14 cellular contexts compared by ENCODE assay signal in genomic region chr7:47478926-47479791, GRCh38.
DNase-seq lines count a peak whose midpoint lies in the region; ATAC-seq and TF ChIP-seq lines count a peak whose summit lies in the region.
"Had no signal": no experiment of that assay in that cellular context is flagged by ENCODE, and none has a peak within 500 bp of the region (broad histone marks: within the 10 kb centered on the region; RNA-seq: fewer than 3 reads in every experiment).

No MANE protein-coding gene starts in this region.

- intact Hi-C loops in ascending aorta (cut with DNase I) (no loop called here), stomach (cut with DNase I; ENCODE audit: low total_unique reads) (no loop called here)

- H3K4me1 ChIP-seq in NT2/D1 (ENCODE audit: insufficient read depth, insufficient read length) (peaks cover 42% of the 10 kb centered on the region), ascending aorta (peaks cover 19 to 76% of the 10 kb centered on the region in 2 donors), lung (ENCODE audit: control insufficient read depth in 2 of 2, insufficient read depth in 2 of 2, low read length in 2 of 2) (peaks cover 14 to 41% of the 10 kb centered on the region in 2 donors), stomach (peaks cover 75 to 99% (median 95%) of the 10 kb centered on the region in 4 donors)

- H3K27ac ChIP-seq in ascending aorta: peak overlapping the region; percentile 25 to 49
- peak overlapping the region; percentile 14 to 58 for H3K27ac ChIP-seq in lung (ENCODE audit: low read depth in 1 of 2, low read length in 1 of 2)
- peak overlapping the region; percentile 82 to 90 (median 85) for H3K27ac ChIP-seq in stomach

- ATAC-seq in lung (ENCODE audit: insufficient read depth, low FRiP score) (no peak), GM19324 (IDR thresholded peaks at IDR 0.05; ENCODE audit: low FRiP score, unreplicated experiment) (no peak), GM21526 (IDR thresholded peaks at IDR 0.05; ENCODE audit: low FRiP score, unreplicated experiment) (no peak)
- ATAC-seq: CD8-positive, alpha-beta T cell; stimulated activated effector memory CD8-positive, alpha-beta T cell treated with anti-CD3 and anti-CD28 coated beads, Interleukin-12 subunit alpha, Interleukin-12 subunit beta, amount 100 ng/mL, for 72 hours had no signal

- H3K4me3 ChIP-seq in NT2/D1 (ENCODE audit: insufficient read length, low read depth): no peak overlapping the region
- no peak overlapping the region for H3K4me3 ChIP-seq in ascending aorta
- H3K4me3 ChIP-seq in lung: no peak overlapping the region
- H3K4me3 ChIP-seq in stomach: no peak overlapping the region
- H3K4me3 ChIP-seq: HAP-1, PC-9 had no signal

- 66% methylated on average over 18 of the region's 18 CpGs for WGBS in lung, 2 donors
- 49 to 68% (median 62%) methylated on average over 12 to 18 of the region's 18 CpGs for WGBS in stomach, 5 donors

- TF ChIP-seq CTCF in ascending aorta (IDR thresholded peaks at IDR 0.05) (no peak), lung (IDR thresholded peaks at IDR 0.05; ENCODE audit: control extremely low read depth, extremely low read depth) (no peak), stomach (IDR thresholded peaks at IDR 0.05) (no peak)

- peaks cover 39% of the 10 kb centered on the region for H3K27me3 ChIP-seq in NT2/D1 (ENCODE audit: insufficient read depth, insufficient read length)
- H3K27me3 ChIP-seq in ascending aorta: no peaks in the 10 kb centered on the region
- H3K27me3 ChIP-seq in lung (ENCODE audit: control insufficient read depth, insufficient read depth): no peaks in the 10 kb centered on the region
- no peaks in the 10 kb centered on the region for H3K27me3 ChIP-seq in stomach

- TF ChIP-seq POLR2A in stomach (IDR thresholded peaks at IDR 0.05): no peak

- H3K36me3 ChIP-seq in NT2/D1 (ENCODE audit: insufficient read depth, insufficient read length, low read length) (peaks cover 23% of the 10 kb centered on the region), ascending aorta (no peaks in the 10 kb centered on the region), lung (ENCODE audit: control insufficient read depth in 2 of 2, insufficient read depth in 2 of 2, low read length in 2 of 2) (peaks cover 0 to 1% of the 10 kb centered on the region in 2 donors), stomach (no peaks in the 10 kb centered on the region)

- no peak for DNase-seq in NT2/D1 (ENCODE audit: low read depth, low spot score)
- no peak for DNase-seq in ascending aorta (ENCODE audit: low spot score in 2 of 2)
- no peak for DNase-seq in lung (ENCODE audit: low spot score)
- no peak for DNase-seq in stomach
- DNase-seq in AG08395 (ENCODE audit: low spot score): no peak
- DNase-seq: activated CD4-positive, CD25-positive, alpha-beta regulatory T cell treated with anti-CD3 and anti-CD28 coated beads, Interleukin-2, amount 50 U/mL, for 72 hours; CD8-positive, alpha-beta T cell; PC-9; stimulated activated CD4-positive, alpha-beta T cell treated with anti-CD3 and anti-CD28 coated beads, Interleukin-2, amount 100 ng/mL, for 48 hours; T-helper 1 cell had no signal

- H3K9me3 ChIP-seq in NT2/D1 (ENCODE audit: insufficient read depth, low read length) (no peaks in the 10 kb centered on the region), ascending aorta (no peaks in the 10 kb centered on the region), lung (ENCODE audit: control insufficient read depth in 2 of 2, insufficient read depth in 1 of 2, low read length in 1 of 2) (no peaks in the 10 kb centered on the region), stomach (no peaks in the 10 kb centered on the region)
- H3K9me3 ChIP-seq: HAP-1 had no signal

- no peak for TF ChIP-seq EP300 in stomach (IDR thresholded peaks at IDR 0.05)

- peak overlapping the region; percentile 1 for H3K9ac ChIP-seq in NT2/D1 (ENCODE audit: insufficient read length, low read depth)
